In the genomic region with DNA sequence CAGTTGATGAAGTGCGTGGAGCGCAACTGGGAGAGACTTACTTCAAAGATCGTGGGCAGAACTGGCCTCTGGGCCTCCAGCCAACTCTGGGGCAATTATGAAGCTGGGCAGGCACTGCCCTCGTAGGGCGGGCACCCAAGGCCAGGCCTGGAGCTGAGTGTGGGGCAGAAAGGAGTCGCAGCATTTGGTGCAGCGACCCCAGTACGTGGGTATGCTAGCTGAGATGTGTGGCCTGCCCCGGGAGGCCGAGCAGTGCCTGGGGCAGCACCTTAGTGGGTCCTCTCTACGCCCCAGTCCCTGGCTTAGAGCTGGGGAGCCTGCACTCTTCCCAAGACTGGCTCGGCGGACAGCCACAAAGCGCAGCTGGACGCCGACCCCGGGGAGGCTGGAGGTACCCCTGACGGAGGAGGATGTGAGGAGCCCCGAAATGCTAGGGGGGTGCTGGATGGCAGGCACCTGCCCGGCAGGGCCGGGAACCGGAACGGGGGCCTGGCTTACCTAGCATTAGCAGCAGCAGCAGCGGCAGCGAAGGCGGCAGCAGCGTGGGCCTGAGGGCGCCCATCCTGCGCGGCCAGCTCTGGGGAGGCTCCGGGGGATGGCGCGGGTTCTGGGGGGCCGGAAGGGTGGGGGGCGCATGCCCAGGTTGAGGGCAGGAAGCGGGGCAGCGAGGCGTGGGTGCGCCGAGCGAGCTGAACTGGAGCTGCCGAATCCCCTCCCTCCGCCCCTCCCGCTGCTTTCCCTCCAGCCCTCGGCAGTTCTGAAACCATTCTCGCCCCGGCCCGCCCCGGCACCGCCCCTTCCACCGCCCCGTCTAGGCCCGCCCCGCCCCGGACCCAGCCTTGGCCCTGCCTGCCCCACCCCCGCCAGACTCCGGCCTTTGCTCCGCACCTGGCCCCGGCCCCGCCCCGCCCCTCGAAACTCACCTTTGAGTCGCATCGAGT, we compare ENCODE assay signal across 1 cellular context.
A peak's percentile ranks its signal among the peaks of the same experiment; 100 is the strongest.
TF ChIP-seq lines count a peak whose summit lies in the region.

A gene with protein sequence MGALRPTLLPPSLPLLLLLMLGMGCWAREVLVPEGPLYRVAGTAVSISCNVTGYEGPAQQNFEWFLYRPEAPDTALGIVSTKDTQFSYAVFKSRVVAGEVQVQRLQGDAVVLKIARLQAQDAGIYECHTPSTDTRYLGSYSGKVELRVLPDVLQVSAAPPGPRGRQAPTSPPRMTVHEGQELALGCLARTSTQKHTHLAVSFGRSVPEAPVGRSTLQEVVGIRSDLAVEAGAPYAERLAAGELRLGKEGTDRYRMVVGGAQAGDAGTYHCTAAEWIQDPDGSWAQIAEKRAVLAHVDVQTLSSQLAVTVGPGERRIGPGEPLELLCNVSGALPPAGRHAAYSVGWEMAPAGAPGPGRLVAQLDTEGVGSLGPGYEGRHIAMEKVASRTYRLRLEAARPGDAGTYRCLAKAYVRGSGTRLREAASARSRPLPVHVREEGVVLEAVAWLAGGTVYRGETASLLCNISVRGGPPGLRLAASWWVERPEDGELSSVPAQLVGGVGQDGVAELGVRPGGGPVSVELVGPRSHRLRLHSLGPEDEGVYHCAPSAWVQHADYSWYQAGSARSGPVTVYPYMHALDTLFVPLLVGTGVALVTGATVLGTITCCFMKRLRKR (minus strand): TSS at position 709 of the 941 bp plus-strand sequence. CDS start 147 bp downstream, at position 562.

TF ChIP-seq in GM12878, 131 proteins besides CTCF, POLR2A, EP300 and RAD21:
- TF ChIP-seq CREM (IDR thresholded peaks at IDR 0.05; ENCODE audit: low read depth) (peak; percentile 6; the same call in 1 of the 2 replicates), CREB1 (IDR thresholded peaks at IDR 0.05; ENCODE audit: low read depth) (0 out of 2 replicates have a peak, but pooled peaks have one; percentile 0), SP1 (IDR thresholded peaks at IDR 0.05; ENCODE audit: low read depth, low read length) (peak; percentile 88), MYB (IDR thresholded peaks at IDR 0.05; ENCODE audit: borderline replicate concordance, low read depth, low read length) (no peak), PAX5 (IDR thresholded peaks at IDR 0.05; ENCODE audit: borderline replicate concordance, low read depth, low read length) (peak; percentile 16; the same call in 1 of the 2 replicates), NRF1 (conservative IDR thresholded peaks at IDR 0.05; ENCODE audit: low read depth, low read length) (peak; percentile 18; the same call in 1 of the 2 replicates), BHLHE40 (IDR thresholded peaks at IDR 0.05; ENCODE audit: borderline replicate concordance in 1 of 2, low read depth in 2 of 2, low read length in 1 of 2) (0 out of 4 replicates have a peak, but pooled peaks of 1 of the 2 experiments have one; percentile 12), DPF2 (IDR thresholded peaks at IDR 0.05) (0 out of 2 replicates have a peak, but pooled peaks have one; percentile 37), RB1 (IDR thresholded peaks at IDR 0.05; ENCODE audit: borderline replicate concordance) (0 out of 2 replicates have a peak, but pooled peaks have one; percentile 61), RFX5 (IDR thresholded peaks at IDR 0.05; ENCODE audit: low read depth, low read length) (no peak), EGR1 (IDR thresholded peaks at IDR 0.05; ENCODE audit: borderline replicate concordance in 1 of 2, low read depth in 2 of 2, low read length in 2 of 2) (peak in 1 of 2 experiments; percentile 51; a peak in 1 of 3 replicates), NR2C2 (IDR thresholded peaks at IDR 0.05; ENCODE audit: borderline replicate concordance, control insufficient read depth, insufficient read length, low read depth) (no peak), CBX3 (IDR thresholded peaks at IDR 0.05; ENCODE audit: borderline replicate concordance, low read depth) (no peak), IKZF1 (conservative IDR thresholded peaks at IDR 0.05) (0 out of 2 replicates have a peak, but pooled peaks have one; percentile 11), ZNF24 (IDR thresholded peaks at IDR 0.05) (no peak), SRF (IDR thresholded peaks at IDR 0.05; ENCODE audit: low read depth in 2 of 2, low read length in 2 of 2) (0 out of 4 replicates have a peak, but pooled peaks of 1 of the 2 experiments have one; percentile 13), GATAD2B (conservative IDR thresholded peaks at IDR 0.05; ENCODE audit: low read depth) (0 out of 2 replicates have a peak, but pooled peaks have one; percentile 33), HDGF (IDR thresholded peaks at IDR 0.05) (peak; percentile 33; the same call in 1 of the 2 replicates), FOXK2 (IDR thresholded peaks at IDR 0.05) (no peak), LARP7 (IDR thresholded peaks at IDR 0.05) (no peak; the same call in 1 of the 2 replicates)
- TF ChIP-seq, protein P1, sequence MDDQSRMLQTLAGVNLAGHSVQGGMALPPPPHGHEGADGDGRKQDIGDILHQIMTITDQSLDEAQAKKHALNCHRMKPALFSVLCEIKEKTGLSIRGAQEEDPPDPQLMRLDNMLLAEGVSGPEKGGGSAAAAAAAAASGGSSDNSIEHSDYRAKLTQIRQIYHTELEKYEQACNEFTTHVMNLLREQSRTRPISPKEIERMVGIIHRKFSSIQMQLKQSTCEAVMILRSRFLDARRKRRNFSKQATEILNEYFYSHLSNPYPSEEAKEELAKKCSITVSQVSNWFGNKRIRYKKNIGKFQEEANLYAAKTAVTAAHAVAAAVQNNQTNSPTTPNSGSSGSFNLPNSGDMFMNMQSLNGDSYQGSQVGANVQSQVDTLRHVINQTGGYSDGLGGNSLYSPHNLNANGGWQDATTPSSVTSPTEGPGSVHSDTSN (IDR thresholded peaks at IDR 0.05; ENCODE audit: insufficient replicate concordance, low read depth, low read length) = peak; percentile 23
- TF ChIP-seq, protein P2, sequence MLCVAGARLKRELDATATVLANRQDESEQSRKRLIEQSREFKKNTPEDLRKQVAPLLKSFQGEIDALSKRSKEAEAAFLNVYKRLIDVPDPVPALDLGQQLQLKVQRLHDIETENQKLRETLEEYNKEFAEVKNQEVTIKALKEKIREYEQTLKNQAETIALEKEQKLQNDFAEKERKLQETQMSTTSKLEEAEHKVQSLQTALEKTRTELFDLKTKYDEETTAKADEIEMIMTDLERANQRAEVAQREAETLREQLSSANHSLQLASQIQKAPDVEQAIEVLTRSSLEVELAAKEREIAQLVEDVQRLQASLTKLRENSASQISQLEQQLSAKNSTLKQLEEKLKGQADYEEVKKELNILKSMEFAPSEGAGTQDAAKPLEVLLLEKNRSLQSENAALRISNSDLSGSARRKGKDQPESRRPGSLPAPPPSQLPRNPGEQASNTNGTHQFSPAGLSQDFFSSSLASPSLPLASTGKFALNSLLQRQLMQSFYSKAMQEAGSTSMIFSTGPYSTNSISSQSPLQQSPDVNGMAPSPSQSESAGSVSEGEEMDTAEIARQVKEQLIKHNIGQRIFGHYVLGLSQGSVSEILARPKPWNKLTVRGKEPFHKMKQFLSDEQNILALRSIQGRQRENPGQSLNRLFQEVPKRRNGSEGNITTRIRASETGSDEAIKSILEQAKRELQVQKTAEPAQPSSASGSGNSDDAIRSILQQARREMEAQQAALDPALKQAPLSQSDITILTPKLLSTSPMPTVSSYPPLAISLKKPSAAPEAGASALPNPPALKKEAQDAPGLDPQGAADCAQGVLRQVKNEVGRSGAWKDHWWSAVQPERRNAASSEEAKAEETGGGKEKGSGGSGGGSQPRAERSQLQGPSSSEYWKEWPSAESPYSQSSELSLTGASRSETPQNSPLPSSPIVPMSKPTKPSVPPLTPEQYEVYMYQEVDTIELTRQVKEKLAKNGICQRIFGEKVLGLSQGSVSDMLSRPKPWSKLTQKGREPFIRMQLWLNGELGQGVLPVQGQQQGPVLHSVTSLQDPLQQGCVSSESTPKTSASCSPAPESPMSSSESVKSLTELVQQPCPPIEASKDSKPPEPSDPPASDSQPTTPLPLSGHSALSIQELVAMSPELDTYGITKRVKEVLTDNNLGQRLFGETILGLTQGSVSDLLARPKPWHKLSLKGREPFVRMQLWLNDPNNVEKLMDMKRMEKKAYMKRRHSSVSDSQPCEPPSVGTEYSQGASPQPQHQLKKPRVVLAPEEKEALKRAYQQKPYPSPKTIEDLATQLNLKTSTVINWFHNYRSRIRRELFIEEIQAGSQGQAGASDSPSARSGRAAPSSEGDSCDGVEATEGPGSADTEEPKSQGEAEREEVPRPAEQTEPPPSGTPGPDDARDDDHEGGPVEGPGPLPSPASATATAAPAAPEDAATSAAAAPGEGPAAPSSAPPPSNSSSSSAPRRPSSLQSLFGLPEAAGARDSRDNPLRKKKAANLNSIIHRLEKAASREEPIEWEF (IDR thresholded peaks at IDR 0.05; ENCODE audit: insufficient replicate concordance, low read depth, low read length) = no peak
- TF ChIP-seq, protein P3, sequence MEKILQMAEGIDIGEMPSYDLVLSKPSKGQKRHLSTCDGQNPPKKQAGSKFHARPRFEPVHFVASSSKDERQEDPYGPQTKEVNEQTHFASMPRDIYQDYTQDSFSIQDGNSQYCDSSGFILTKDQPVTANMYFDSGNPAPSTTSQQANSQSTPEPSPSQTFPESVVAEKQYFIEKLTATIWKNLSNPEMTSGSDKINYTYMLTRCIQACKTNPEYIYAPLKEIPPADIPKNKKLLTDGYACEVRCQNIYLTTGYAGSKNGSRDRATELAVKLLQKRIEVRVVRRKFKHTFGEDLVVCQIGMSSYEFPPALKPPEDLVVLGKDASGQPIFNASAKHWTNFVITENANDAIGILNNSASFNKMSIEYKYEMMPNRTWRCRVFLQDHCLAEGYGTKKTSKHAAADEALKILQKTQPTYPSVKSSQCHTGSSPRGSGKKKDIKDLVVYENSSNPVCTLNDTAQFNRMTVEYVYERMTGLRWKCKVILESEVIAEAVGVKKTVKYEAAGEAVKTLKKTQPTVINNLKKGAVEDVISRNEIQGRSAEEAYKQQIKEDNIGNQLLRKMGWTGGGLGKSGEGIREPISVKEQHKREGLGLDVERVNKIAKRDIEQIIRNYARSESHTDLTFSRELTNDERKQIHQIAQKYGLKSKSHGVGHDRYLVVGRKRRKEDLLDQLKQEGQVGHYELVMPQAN (conservative IDR thresholded peaks at IDR 0.05) = 0 out of 2 replicates have a peak, but pooled peaks have one; percentile 36
- TF ChIP-seq, protein P4, sequence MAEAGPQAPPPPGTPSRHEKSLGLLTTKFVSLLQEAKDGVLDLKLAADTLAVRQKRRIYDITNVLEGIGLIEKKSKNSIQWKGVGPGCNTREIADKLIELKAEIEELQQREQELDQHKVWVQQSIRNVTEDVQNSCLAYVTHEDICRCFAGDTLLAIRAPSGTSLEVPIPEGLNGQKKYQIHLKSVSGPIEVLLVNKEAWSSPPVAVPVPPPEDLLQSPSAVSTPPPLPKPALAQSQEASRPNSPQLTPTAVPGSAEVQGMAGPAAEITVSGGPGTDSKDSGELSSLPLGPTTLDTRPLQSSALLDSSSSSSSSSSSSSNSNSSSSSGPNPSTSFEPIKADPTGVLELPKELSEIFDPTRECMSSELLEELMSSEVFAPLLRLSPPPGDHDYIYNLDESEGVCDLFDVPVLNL (IDR thresholded peaks at IDR 0.05; ENCODE audit: low read depth, low read length) = no peak
- TF ChIP-seq, protein P5, sequence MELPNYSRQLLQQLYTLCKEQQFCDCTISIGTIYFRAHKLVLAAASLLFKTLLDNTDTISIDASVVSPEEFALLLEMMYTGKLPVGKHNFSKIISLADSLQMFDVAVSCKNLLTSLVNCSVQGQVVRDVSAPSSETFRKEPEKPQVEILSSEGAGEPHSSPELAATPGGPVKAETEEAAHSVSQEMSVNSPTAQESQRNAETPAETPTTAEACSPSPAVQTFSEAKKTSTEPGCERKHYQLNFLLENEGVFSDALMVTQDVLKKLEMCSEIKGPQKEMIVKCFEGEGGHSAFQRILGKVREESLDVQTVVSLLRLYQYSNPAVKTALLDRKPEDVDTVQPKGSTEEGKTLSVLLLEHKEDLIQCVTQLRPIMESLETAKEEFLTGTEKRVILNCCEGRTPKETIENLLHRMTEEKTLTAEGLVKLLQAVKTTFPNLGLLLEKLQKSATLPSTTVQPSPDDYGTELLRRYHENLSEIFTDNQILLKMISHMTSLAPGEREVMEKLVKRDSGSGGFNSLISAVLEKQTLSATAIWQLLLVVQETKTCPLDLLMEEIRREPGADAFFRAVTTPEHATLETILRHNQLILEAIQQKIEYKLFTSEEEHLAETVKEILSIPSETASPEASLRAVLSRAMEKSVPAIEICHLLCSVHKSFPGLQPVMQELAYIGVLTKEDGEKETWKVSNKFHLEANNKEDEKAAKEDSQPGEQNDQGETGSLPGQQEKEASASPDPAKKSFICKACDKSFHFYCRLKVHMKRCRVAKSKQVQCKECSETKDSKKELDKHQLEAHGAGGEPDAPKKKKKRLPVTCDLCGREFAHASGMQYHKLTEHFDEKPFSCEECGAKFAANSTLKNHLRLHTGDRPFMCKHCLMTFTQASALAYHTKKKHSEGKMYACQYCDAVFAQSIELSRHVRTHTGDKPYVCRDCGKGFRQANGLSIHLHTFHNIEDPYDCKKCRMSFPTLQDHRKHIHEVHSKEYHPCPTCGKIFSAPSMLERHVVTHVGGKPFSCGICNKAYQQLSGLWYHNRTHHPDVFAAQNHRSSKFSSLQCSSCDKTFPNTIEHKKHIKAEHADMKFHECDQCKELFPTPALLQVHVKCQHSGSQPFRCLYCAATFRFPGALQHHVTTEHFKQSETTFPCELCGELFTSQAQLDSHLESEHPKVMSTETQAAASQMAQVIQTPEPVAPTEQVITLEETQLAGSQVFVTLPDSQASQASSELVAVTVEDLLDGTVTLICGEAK (IDR thresholded peaks at IDR 0.05; ENCODE audit: borderline replicate concordance) = no peak
